ENCODE assay signal across 9 cellular contexts in the genomic region with DNA sequence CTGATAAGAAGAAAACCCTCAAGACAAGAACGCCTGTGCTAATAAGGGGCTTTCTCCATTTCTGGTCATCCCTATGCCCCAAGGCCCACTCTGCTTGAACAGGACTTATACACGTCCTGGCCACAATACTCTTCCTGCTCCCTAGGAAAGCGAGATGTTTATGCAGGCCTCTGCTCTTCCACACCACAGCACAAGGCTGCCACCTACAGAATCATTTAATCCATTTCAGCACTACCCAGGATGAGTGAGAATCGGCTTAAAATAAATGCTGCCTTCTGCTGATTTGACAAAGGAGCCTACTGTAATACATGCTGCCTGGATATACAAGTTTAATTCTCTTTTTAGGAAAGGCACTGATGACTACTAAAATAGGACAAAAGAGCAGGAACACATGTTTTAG. TPM values are rescaled to one million over a fixed set of nuclear protein-coding genes. Genes with fewer than 3 reads are reported as not detected.
DNase-seq lines count a peak whose midpoint lies in the region; ATAC-seq and TF ChIP-seq lines count a peak whose summit lies in the region.
"Had no signal": no experiment of that assay in that cellular context is flagged by ENCODE, and none has a peak within 500 bp of the region (broad histone marks: within the 10 kb centered on the region; RNA-seq: fewer than 3 reads in every experiment).

No MANE protein-coding gene starts in this region.

- H3K27me3 ChIP-seq in A673 (replicated peaks; ENCODE audit: insufficient read depth, low read depth, low read length, poor library complexity): no peaks in the 10 kb centered on the region
- H3K27me3 ChIP-seq in GM23248 (replicated peaks; ENCODE audit: insufficient read depth): no peaks in the 10 kb centered on the region
- no peaks in the 10 kb centered on the region for H3K27me3 ChIP-seq in mesenchymal stem cell (ENCODE audit: control insufficient read depth in 1 of 2, insufficient read depth in 1 of 2, low read length in 2 of 2)
- no peaks in the 10 kb centered on the region for H3K27me3 ChIP-seq in CD8-positive, alpha-beta T cell (ENCODE audit: insufficient read depth, low read length)

- no peak overlapping the region for H4K91ac ChIP-seq in mesenchymal stem cell (ENCODE audit: low read length)

- POLR2A ChIA-PET in A673 (lab: Charles Lee; ENCODE audit: low non-redundant PET): no interaction called here
- POLR2A ChIA-PET in CD8-positive, alpha-beta T cell (lab: Charles Lee): no interaction called here

- CTCF ChIA-PET in A673 (lab: Charles Lee): no interaction called here
- CTCF ChIA-PET in CD8-positive, alpha-beta T cell (lab: Charles Lee): no interaction called here

- no peak overlapping the region for H3K4ac ChIP-seq in mesenchymal stem cell (ENCODE audit: low read depth in 1 of 2, low read length in 2 of 2)

- no peaks in the 10 kb centered on the region for H4K20me1 ChIP-seq in GM23248 (ENCODE audit: insufficient read depth)

- H4K8ac ChIP-seq in mesenchymal stem cell (ENCODE audit: low read length): no peak overlapping the region

- in situ Hi-C loops in GM23248 (cut with MboI): no loop called here

- H3K4me2 ChIP-seq in GM23248 (ENCODE audit: unreplicated experiment): no peak overlapping the region
- H3K4me2 ChIP-seq in mesenchymal stem cell (ENCODE audit: low read length, poor library complexity, severe bottlenecking): no peak overlapping the region

- no peaks in the 10 kb centered on the region for H3K79me2 ChIP-seq in GM23248 (ENCODE audit: insufficient read depth)

- H2AK5ac ChIP-seq in mesenchymal stem cell (ENCODE audit: low read length, severe bottlenecking): no peak overlapping the region

- no peaks in the 10 kb centered on the region for H3K27me3 Mint-ChIP-seq in CD8-positive, alpha-beta T cell (ENCODE audit: low read depth)
- peaks cover 6% of the 10 kb centered on the region for H3K27me3 Mint-ChIP-seq in activated CD4-positive, alpha-beta T cell treated with anti-CD3 and anti-CD28 coated beads, Interleukin-2, amount 10 ng/mL, durations not matched to agents 24 days and 14 days

- H3K18ac ChIP-seq in mesenchymal stem cell (ENCODE audit: low read depth in 1 of 2, low read length in 2 of 2): peak overlapping the region in 1 of 2 experiments; percentile 66

- no peaks in the 10 kb centered on the region for H3K9me3 Mint-ChIP-seq in CD8-positive, alpha-beta T cell
- no peaks in the 10 kb centered on the region for H3K9me3 Mint-ChIP-seq in activated CD4-positive, alpha-beta T cell treated with anti-CD3 and anti-CD28 coated beads, Interleukin-2, amount 10 ng/mL, durations not matched to agents 24 days and 14 days
- H3K9me3 Mint-ChIP-seq: activated naive CD4-positive, alpha-beta T cell treated with anti-CD3 and anti-CD28 coated beads, Interleukin-2, amount 50 U/mL, for 72 hours had no signal

- H3K23ac ChIP-seq in mesenchymal stem cell (ENCODE audit: low read length in 2 of 2): no peak overlapping the region

- TF ChIP-seq CTCF in A673 (conservative IDR thresholded peaks at IDR 0.05; ENCODE audit: low read depth, low read length) (peak; percentile 65), omental fat pad (IDR thresholded peaks at IDR 0.05) (no peak)
- TF ChIP-seq CTCF in CD8-positive, alpha-beta T cell (IDR thresholded peaks at IDR 0.05): no peak

- H2BK12ac ChIP-seq in mesenchymal stem cell (ENCODE audit: low read length in 2 of 2): no peak overlapping the region

- no peaks in the 10 kb centered on the region for H3K9me2 ChIP-seq in GM23248 (ENCODE audit: insufficient read depth)

- H3K27ac ChIP-seq in A673 (ENCODE audit: low read depth, low read length, poor library complexity, severe bottlenecking) (no peak overlapping the region), GM23248 (no peak overlapping the region), mesenchymal stem cell (ENCODE audit: low read length, poor library complexity, severe bottlenecking) (no peak overlapping the region)
- H3K27ac ChIP-seq in CD8-positive, alpha-beta T cell (ENCODE audit: low read depth, low read length): no peak overlapping the region

- BruUV-seq in A673 (replicated peaks; lab: Mats Ljungman, UMichigan): no TSS peak

- H3K9ac ChIP-seq in GM23248 (no peak overlapping the region), mesenchymal stem cell (ENCODE audit: low read length) (no peak overlapping the region)

- H3K27ac Mint-ChIP-seq in CD8-positive, alpha-beta T cell: no peak overlapping the region
- no peak overlapping the region for H3K27ac Mint-ChIP-seq in activated CD4-positive, alpha-beta T cell treated with anti-CD3 and anti-CD28 coated beads, Interleukin-2, amount 10 ng/mL, durations not matched to agents 24 days and 14 days
- H3K27ac Mint-ChIP-seq: activated naive CD4-positive, alpha-beta T cell treated with anti-CD3 and anti-CD28 coated beads, Interleukin-2, amount 50 U/mL, for 72 hours had no signal

- no peaks in the 10 kb centered on the region for H3K79me1 ChIP-seq in mesenchymal stem cell (replicated peaks; ENCODE audit: low read length, poor library complexity, severe bottlenecking)

- H3F3A ChIP-seq in GM23248 (ENCODE audit: insufficient read depth): no peaks in the 10 kb centered on the region

- H3K36me3 Mint-ChIP-seq in CD8-positive, alpha-beta T cell: peaks cover 3% of the 10 kb centered on the region
- H3K36me3 Mint-ChIP-seq in activated CD4-positive, alpha-beta T cell treated with anti-CD3 and anti-CD28 coated beads, Interleukin-2, amount 10 ng/mL, durations not matched to agents 24 days and 14 days (ENCODE audit: low read depth): no peaks in the 10 kb centered on the region
- H3K36me3 Mint-ChIP-seq: activated naive CD4-positive, alpha-beta T cell treated with anti-CD3 and anti-CD28 coated beads, Interleukin-2, amount 50 U/mL, for 72 hours had no signal

- H3K14ac ChIP-seq in mesenchymal stem cell (ENCODE audit: low read length in 2 of 2): no peak overlapping the region

- H3K9me3 ChIP-seq in A673 (ENCODE audit: low read depth, low read length, poor library complexity, severe bottlenecking): no peaks in the 10 kb centered on the region
- no peaks in the 10 kb centered on the region for H3K9me3 ChIP-seq in GM23248 (ENCODE audit: low read depth)
- H3K9me3 ChIP-seq in mesenchymal stem cell (ENCODE audit: control insufficient read depth, low read length): no peaks in the 10 kb centered on the region
- H3K9me3 ChIP-seq in CD8-positive, alpha-beta T cell (ENCODE audit: low read length): no peaks in the 10 kb centered on the region

- H2BK5ac ChIP-seq in mesenchymal stem cell (ENCODE audit: low read depth, low read length, poor library complexity, severe bottlenecking): no peak overlapping the region

- H2AFZ ChIP-seq in GM23248: peak overlapping the region; percentile 79
- H2AFZ ChIP-seq in mesenchymal stem cell (ENCODE audit: low read depth, low read length): no peak overlapping the region

- H3K4me1 ChIP-seq in A673 (ENCODE audit: insufficient read depth, low read length, poor library complexity, severe bottlenecking) (no peaks in the 10 kb centered on the region), GM23248 (ENCODE audit: insufficient read depth) (no peaks in the 10 kb centered on the region), mesenchymal stem cell (ENCODE audit: control insufficient read depth, insufficient read depth, low read depth, low read length) (no peaks in the 10 kb centered on the region)
- H3K4me1 ChIP-seq in CD8-positive, alpha-beta T cell (ENCODE audit: insufficient read depth, low read length): no peaks in the 10 kb centered on the region

- H3K4me1 Mint-ChIP-seq in CD8-positive, alpha-beta T cell (ENCODE audit: low read depth): no peaks in the 10 kb centered on the region
- no peaks in the 10 kb centered on the region for H3K4me1 Mint-ChIP-seq in activated CD4-positive, alpha-beta T cell treated with anti-CD3 and anti-CD28 coated beads, Interleukin-2, amount 10 ng/mL, durations not matched to agents 24 days and 14 days

- no peak overlapping the region for H2BK15ac ChIP-seq in mesenchymal stem cell (ENCODE audit: low read depth, poor library complexity, severe bottlenecking)

- WGBS in GM23248 (ENCODE audit: low coverage in 1 of 2, low lambda C conversion rate in 2 of 2, missing lambda C conversion rate in 2 of 2), 2 experiments: 14 to 21% methylated on average over 4 of the region's 4 CpGs
- 13% methylated on average over 3 of the region's 4 CpGs for WGBS in mesenchymal stem cell

- H3K4me3 Mint-ChIP-seq in CD8-positive, alpha-beta T cell: no peak overlapping the region
- H3K4me3 Mint-ChIP-seq in activated CD4-positive, alpha-beta T cell treated with anti-CD3 and anti-CD28 coated beads, Interleukin-2, amount 10 ng/mL, durations not matched to agents 24 days and 14 days: no peak overlapping the region

- no peaks in the 10 kb centered on the region for H3K36me3 ChIP-seq in A673 (ENCODE audit: insufficient read depth, low read length, poor library complexity, severe bottlenecking)
- no peaks in the 10 kb centered on the region for H3K36me3 ChIP-seq in GM23248 (ENCODE audit: low read depth)
- H3K36me3 ChIP-seq in mesenchymal stem cell (ENCODE audit: control insufficient read depth in 1 of 2, insufficient read depth in 2 of 2, low read depth in 1 of 2, low read length in 2 of 2): peaks cover 0 to 10% of the 10 kb centered on the region in 2 experiments
- no peaks in the 10 kb centered on the region for H3K36me3 ChIP-seq in CD8-positive, alpha-beta T cell (ENCODE audit: insufficient read depth, low read length)

- no peak overlapping the region for H3K4me3 ChIP-seq in A673 (ENCODE audit: low read depth, low read length, poor library complexity, severe bottlenecking)
- H3K4me3 ChIP-seq in GM23248: no peak overlapping the region
- H3K4me3 ChIP-seq in mesenchymal stem cell (ENCODE audit: insufficient read depth in 1 of 2, low read depth in 1 of 2, low read length in 2 of 2): no peak overlapping the region
- H3K4me3 ChIP-seq in CD8-positive, alpha-beta T cell (ENCODE audit: low read depth, low read length): no peak overlapping the region

- no peak for ATAC-seq in omental fat pad (ENCODE audit: low FRiP score)
- ATAC-seq in CD8-positive, alpha-beta T cell: no peak

- DNase-seq in A673 (ENCODE audit: low spot score) (peak; percentile 78), GM23248 (peak; percentile 77), NCI-H748 treated with DMSO at 0.1 percent for 48 hours (lab: John Stamatoyannopoulos, UW) (peak; percentile 20), ecto neural progenitor cell (ENCODE audit: low spot score) (peak; percentile 51), mesenchymal stem cell (peak; percentile 75), omental fat pad (ENCODE audit: low spot score) (no peak)
- no peak for DNase-seq in CD8-positive, alpha-beta T cell
- no peak for DNase-seq in activated CD4-positive, alpha-beta T cell treated with anti-CD3 and anti-CD28 coated beads, Interleukin-2, amount 10 ng/mL, durations not matched to agents 24 days and 14 days

- no peak overlapping the region for H2BK120ac ChIP-seq in mesenchymal stem cell (ENCODE audit: low read depth, low read length)

- intact Hi-C loops in A673 (cut with micrococcal nuclease; ENCODE audit: unreplicated experiment): loop anchor here (1.0 to 10.0 kb wide), 3 partner anchors 252 to 742 kb away; no protein-coding TSS in a partner anchor
- intact Hi-C loops in CD8-positive, alpha-beta T cell (cut with DNase I, micrococcal nuclease): no loop called here
- intact Hi-C loops in activated CD4-positive, alpha-beta T cell treated with anti-CD3 and anti-CD28 coated beads, Interleukin-2, amount 10 ng/mL, durations not matched to agents 24 days and 14 days (cut with micrococcal nuclease): no loop called here

RNA-seq across cellular contexts. Expression of a gene that starts 29.4 kb away (rescaled TPM):
- total RNA-seq in A673 (2021) (11.1 and 12.1 TPM in 2 replicates), omental fat pad (10 to 100 TPM in 1 of 4 donors, 1 to 10 TPM in 3; 3.6 to 13.1 (median 7.3) TPM)
- 1.3 and 3.9 TPM in 2 replicates for total RNA-seq in GM23248 (2014; rRNA removed; shearing (Covaris generic))
- 0.10 and 0.13 TPM in 2 replicates for polyA plus RNA-seq in GM23248 (2016; fragmentation: Nextera tagmentation; extraction: Ambion mirVana)
- 6.5 TPM for polyA plus RNA-seq in mesenchymal stem cell (2013, experiment 1 of 2)
- polyA plus RNA-seq in mesenchymal stem cell (2013, experiment 2 of 2): 6.6 TPM
- under 1 TPM; 0.41 to 0.61 TPM for total RNA-seq in CD8-positive, alpha-beta T cell
- total RNA-seq in activated CD4-positive, alpha-beta T cell treated with anti-CD3 and anti-CD28 coated beads, Interleukin-2, amount 10 ng/mL, durations not matched to agents 24 days and 14 days: 0.24 and 0.28 TPM in 2 replicates

Comparison
In these comparisons a context has a peak if more than half of its experiments do, and no peak if none do; other contexts are left out.
1. DNase-seq: peak in A673 (single experiment), GM23248 (single experiment), NCI-H748 treated with DMSO at 0.1 percent for 48 hours (single experiment), ecto neural progenitor cell (single experiment) and mesenchymal stem cell (single experiment); none in omental fat pad (single experiment), CD8-positive, alpha-beta T cell (0 of 7) and activated CD4-positive, alpha-beta T cell treated with anti-CD3 and anti-CD28 coated beads, Interleukin-2, amount 10 ng/mL, durations not matched to agents 24 days and 14 days (single experiment).